ENCODE assay signal across 26 cellular contexts in genomic region chr7:142654398-142654797, GRCh38.
DNase-seq lines count a peak whose midpoint lies in the region; ATAC-seq and TF ChIP-seq lines count a peak whose summit lies in the region.
"Had no signal": no experiment of that assay in that cellular context is flagged by ENCODE, and none has a peak within 500 bp of the region (broad histone marks: within the 10 kb centered on the region; RNA-seq: fewer than 3 reads in every experiment).

No MANE protein-coding gene starts in this region.

- ATAC-seq in activated naive CD8-positive, alpha-beta T cell treated with anti-CD3 and anti-CD28 coated beads, Interleukin-2, amount 50 U/mL, for 24 hours, result no peak
- ATAC-seq in GM19351 (IDR thresholded peaks at IDR 0.05; ENCODE audit: unreplicated experiment), result no peak
- ATAC-seq: natural killer cell; SK-N-SH treated with all-trans-retinoic acid at 6 μM for 48 hours; stimulated activated naive CD8-positive, alpha-beta T cell treated with anti-CD3 and anti-CD28 coated beads, Interleukin-15, amount 100 ng/mL, for 72 hours had no signal

- no peaks in the 10 kb centered on the region for H3K9me3 Mint-ChIP-seq in activated naive CD8-positive, alpha-beta T cell (ENCODE audit: low read depth)
- no peaks in the 10 kb centered on the region for H3K9me3 Mint-ChIP-seq in activated naive CD8-positive, alpha-beta T cell treated with anti-CD3 and anti-CD28 coated beads, Interleukin-2, amount 50 U/mL, for 24 hours
- H3K9me3 Mint-ChIP-seq in CD14-positive monocyte, result peaks cover 0 to 4% (median 0%) of the 10 kb centered on the region in 7 donors
- H3K9me3 Mint-ChIP-seq: activated B cell treated with CpG ODN at 0.5 μM for 24 hours; activated CD4-positive, alpha-beta memory T cell treated with anti-CD3 and anti-CD28 coated beads for 36 hours; natural killer cell; stimulated activated naive CD8-positive, alpha-beta T cell treated with anti-CD3 and anti-CD28 coated beads, Interleukin-15, amount 100 ng/mL, for 72 hours had no signal

- no peaks in the 10 kb centered on the region for H3K4me1 Mint-ChIP-seq in activated naive CD8-positive, alpha-beta T cell (ENCODE audit: low read depth)
- peaks cover 11% of the 10 kb centered on the region for H3K4me1 Mint-ChIP-seq in activated naive CD8-positive, alpha-beta T cell treated with anti-CD3 and anti-CD28 coated beads, Interleukin-2, amount 50 U/mL, for 24 hours
- no peaks in the 10 kb centered on the region for H3K4me1 Mint-ChIP-seq in CD14-positive monocyte
- H3K4me1 Mint-ChIP-seq: activated B cell treated with CpG ODN at 0.5 μM for 24 hours; natural killer cell; stimulated activated naive CD8-positive, alpha-beta T cell treated with anti-CD3 and anti-CD28 coated beads, Interleukin-15, amount 100 ng/mL, for 72 hours had no signal

- H3K27ac Mint-ChIP-seq in activated naive CD8-positive, alpha-beta T cell, result peak overlapping the region; percentile 2
- no peak overlapping the region for H3K27ac Mint-ChIP-seq in activated naive CD8-positive, alpha-beta T cell treated with anti-CD3 and anti-CD28 coated beads, Interleukin-2, amount 50 U/mL, for 24 hours
- H3K27ac Mint-ChIP-seq in CD14-positive monocyte, result no peak overlapping the region
- H3K27ac Mint-ChIP-seq: activated B cell treated with CpG ODN at 0.5 μM for 24 hours; activated CD4-positive, alpha-beta memory T cell treated with anti-CD3 and anti-CD28 coated beads for 36 hours; natural killer cell; stimulated activated naive CD8-positive, alpha-beta T cell treated with anti-CD3 and anti-CD28 coated beads, Interleukin-15, amount 100 ng/mL, for 72 hours had no signal

- no peak overlapping the region for H3K4me3 Mint-ChIP-seq in activated naive CD8-positive, alpha-beta T cell
- no peak overlapping the region for H3K4me3 Mint-ChIP-seq in activated naive CD8-positive, alpha-beta T cell treated with anti-CD3 and anti-CD28 coated beads, Interleukin-2, amount 50 U/mL, for 24 hours
- no peak overlapping the region for H3K4me3 Mint-ChIP-seq in CD14-positive monocyte
- H3K4me3 Mint-ChIP-seq: activated B cell treated with CpG ODN at 0.5 μM for 24 hours; activated CD4-positive, alpha-beta memory T cell treated with anti-CD3 and anti-CD28 coated beads for 36 hours; natural killer cell; stimulated activated naive CD8-positive, alpha-beta T cell treated with anti-CD3 and anti-CD28 coated beads, Interleukin-15, amount 100 ng/mL, for 72 hours had no signal

- peaks cover 3% of the 10 kb centered on the region for H3K36me3 Mint-ChIP-seq in activated naive CD8-positive, alpha-beta T cell
- H3K36me3 Mint-ChIP-seq in activated naive CD8-positive, alpha-beta T cell treated with anti-CD3 and anti-CD28 coated beads, Interleukin-2, amount 50 U/mL, for 24 hours (ENCODE audit: low read depth), result no peaks in the 10 kb centered on the region
- H3K36me3 Mint-ChIP-seq in CD14-positive monocyte, result no peaks in the 10 kb centered on the region
- H3K36me3 Mint-ChIP-seq: activated CD4-positive, alpha-beta memory T cell treated with anti-CD3 and anti-CD28 coated beads for 36 hours; natural killer cell had no signal

- no peak overlapping the region for H3K4me3 ChIP-seq in fibroblast of villous mesenchyme (ENCODE audit: low read depth, low read length)
- H3K4me3 ChIP-seq: breast epithelium, lung, uterus had no signal

- in situ Hi-C loops in SK-MEL-5 (cut with HindIII; ENCODE audit: low pct_unique_long_range_greater_than_20kb, low sequenced_read_pairs), result no loop called here

- DNase-seq in activated naive CD8-positive, alpha-beta T cell treated with anti-CD3 and anti-CD28 coated beads, Interleukin-2, amount 50 U/mL, for 24 hours, result no peak
- peak; percentile 9 for DNase-seq in KG1 (lab: John Stamatoyannopoulos, UW)
- DNase-seq in SK-MEL-5 (ENCODE audit: low read depth, low spot score), result peak; percentile 41
- DNase-seq in fibroblast of villous mesenchyme (ENCODE audit: low read depth), result no peak
- no peak for DNase-seq in OCI-M2 (lab: John Stamatoyannopoulos, UW; ENCODE audit: unreplicated experiment)
- DNase-seq in CD14-positive monocyte (ENCODE audit: low spot score), result no peak
- DNase-seq: activated B cell treated with CpG ODN at 0.5 μM for 24 hours; activated CD4-positive, alpha-beta memory T cell treated with anti-CD3 and anti-CD28 coated beads for 36 hours; activated effector memory CD4-positive, alpha-beta T cell treated with anti-CD3 and anti-CD28 coated beads, Interleukin-2, amount 50 U/mL, for 16 hours; C1 segment of cervical spinal cord; cortex of kidney; EL; kidney glomerular epithelial cell; natural killer cell; NCI-H2029; NCI-H226; NCI-H69; occipital lobe; stimulated activated naive CD8-positive, alpha-beta T cell treated with anti-CD3 and anti-CD28 coated beads, Interleukin-15, amount 100 ng/mL, for 72 hours; T1000; uterus had no signal

- intact Hi-C loops in CD14-positive monocyte (cut with micrococcal nuclease), result no loop called here

- TF ChIP-seq CTCF in fibroblast of villous mesenchyme (IDR thresholded peaks at IDR 0.05; ENCODE audit: insufficient read depth, low read depth, low read length) (peak; percentile 5), CD14-positive monocyte (IDR thresholded peaks at IDR 0.05) (no peak)

- no peaks in the 10 kb centered on the region for H3K27me3 Mint-ChIP-seq in activated naive CD8-positive, alpha-beta T cell
- peaks cover 1% of the 10 kb centered on the region for H3K27me3 Mint-ChIP-seq in activated naive CD8-positive, alpha-beta T cell treated with anti-CD3 and anti-CD28 coated beads, Interleukin-2, amount 50 U/mL, for 24 hours
- peaks cover 1 to 10% (median 1%) of the 10 kb centered on the region in 3 donors for H3K27me3 Mint-ChIP-seq in CD14-positive monocyte (ENCODE audit: low read depth in 3 of 3)
- H3K27me3 Mint-ChIP-seq: activated CD4-positive, alpha-beta memory T cell treated with anti-CD3 and anti-CD28 coated beads for 36 hours; stimulated activated naive CD8-positive, alpha-beta T cell treated with anti-CD3 and anti-CD28 coated beads, Interleukin-15, amount 100 ng/mL, for 72 hours had no signal

Comparison
In these comparisons a context has a peak if more than half of its experiments do, and no peak if none do; other contexts are left out.
1. DNase-seq: peak in KG1 (single experiment) and SK-MEL-5 (single experiment); none in activated naive CD8-positive, alpha-beta T cell treated with anti-CD3 and anti-CD28 coated beads, Interleukin-2, amount 50 U/mL, for 24 hours (single experiment), fibroblast of villous mesenchyme (single experiment), OCI-M2 (single experiment) and CD14-positive monocyte (single experiment).